Comparison of ENCODE assay signal across 1 cellular context in genomic region chr6:93801101-93801847, GRCh38.
TF ChIP-seq lines count a peak whose summit lies in the region.

No MANE protein-coding gene starts in this region.

TF ChIP-seq in H1, 55 proteins besides CTCF, POLR2A, EP300 and RAD21:
- TF ChIP-seq TAF7 (optimal IDR thresholded peaks at IDR 0.05; ENCODE audit: borderline replicate concordance, low read depth, low read length), result no peak
- no peak for TF ChIP-seq KDM1A (IDR thresholded peaks at IDR 0.05; ENCODE audit: borderline replicate concordance, low read length)
- TF ChIP-seq, protein P1, sequence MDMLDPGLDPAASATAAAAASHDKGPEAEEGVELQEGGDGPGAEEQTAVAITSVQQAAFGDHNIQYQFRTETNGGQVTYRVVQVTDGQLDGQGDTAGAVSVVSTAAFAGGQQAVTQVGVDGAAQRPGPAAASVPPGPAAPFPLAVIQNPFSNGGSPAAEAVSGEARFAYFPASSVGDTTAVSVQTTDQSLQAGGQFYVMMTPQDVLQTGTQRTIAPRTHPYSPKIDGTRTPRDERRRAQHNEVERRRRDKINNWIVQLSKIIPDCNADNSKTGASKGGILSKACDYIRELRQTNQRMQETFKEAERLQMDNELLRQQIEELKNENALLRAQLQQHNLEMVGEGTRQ (IDR thresholded peaks at IDR 0.05; ENCODE audit: low read length), result no peak
- TF ChIP-seq TEAD4 (IDR thresholded peaks at IDR 0.05; ENCODE audit: low read depth, low read length), result peak; percentile 89
- no peak for TF ChIP-seq BRCA1 (IDR thresholded peaks at IDR 0.05; ENCODE audit: low read depth, low read length)
- TF ChIP-seq HDAC2 (IDR thresholded peaks at IDR 0.05; ENCODE audit: borderline replicate concordance in 1 of 2, low read depth in 2 of 2, low read length in 2 of 2), result no peak
